1 cellular context compared by ENCODE assay signal in genomic region chr19:40778865-40779284, GRCh38.
TF ChIP-seq lines count a peak whose summit lies in the region.

No MANE protein-coding gene starts in this region.

TF ChIP-seq in H1, 55 proteins besides CTCF, POLR2A, EP300 and RAD21:
- no peak for TF ChIP-seq SIRT6 (IDR thresholded peaks at IDR 0.05; ENCODE audit: low read length)
- TF ChIP-seq YY1 (IDR thresholded peaks at IDR 0.05; ENCODE audit: low read depth, low read length) = 0 out of 2 replicates have a peak, but pooled peaks have one; percentile 15
- no peak for TF ChIP-seq PHF8 (conservative IDR thresholded peaks at IDR 0.05; ENCODE audit: low read depth, low read length)
- no peak for TF ChIP-seq HDAC6 (IDR thresholded peaks at IDR 0.05; ENCODE audit: low read depth, low read length)
- TF ChIP-seq POU5F1 (IDR thresholded peaks at IDR 0.05; ENCODE audit: low read depth, low read length) = 0 out of 2 replicates have a peak, but pooled peaks have one; percentile 43
- peak; percentile 16 for TF ChIP-seq ASH2L (IDR thresholded peaks at IDR 0.05; ENCODE audit: low read length)
- peak; percentile 60; the same call in 1 of the 2 replicates for TF ChIP-seq EGR1 (IDR thresholded peaks at IDR 0.05; ENCODE audit: borderline replicate concordance, low read depth, low read length)
- TF ChIP-seq GTF2F1 (IDR thresholded peaks at IDR 0.05; ENCODE audit: borderline replicate concordance, low read depth, low read length) = no peak
- TF ChIP-seq RNF2 (IDR thresholded peaks at IDR 0.05; ENCODE audit: borderline replicate concordance, low read depth, low read length, missing control alignments, poor library complexity, severe bottlenecking) = no peak
- TF ChIP-seq CREB1 (IDR thresholded peaks at IDR 0.05) = 0 out of 2 replicates have a peak, but pooled peaks have one; percentile 14
- no peak for TF ChIP-seq RXRA (IDR thresholded peaks at IDR 0.05; ENCODE audit: insufficient read depth, low read depth, low read length)
- TF ChIP-seq CHD2 (IDR thresholded peaks at IDR 0.05; ENCODE audit: low read length) = 0 out of 2 replicates have a peak, but pooled peaks have one; percentile 3
- no peak for TF ChIP-seq MAX (IDR thresholded peaks at IDR 0.05)
- no peak for TF ChIP-seq CEBPB (IDR thresholded peaks at IDR 0.05; ENCODE audit: low read depth, low read length)
